In genomic region chr2:121695179-121695451, GRCh38 we compare ENCODE assay signal across 2 cellular contexts.
TF ChIP-seq lines count a peak whose summit lies in the region.

No MANE protein-coding gene starts in this region.

TF ChIP-seq in GM23338, 12 proteins besides CTCF, POLR2A, EP300 and RAD21:
- no peak for TF ChIP-seq REST (IDR thresholded peaks at IDR 0.05; ENCODE audit: unreplicated experiment)
- no peak for TF ChIP-seq ZNF462 (CRISPR knock-in tag; IDR thresholded peaks at IDR 0.05)
- no peak for TF ChIP-seq ZNF331 (CRISPR knock-in tag; IDR thresholded peaks at IDR 0.05; ENCODE audit: low read depth)
- no peak for TF ChIP-seq EZH2phosphoT487 (IDR thresholded peaks at IDR 0.05; ENCODE audit: unreplicated experiment)
- no peak for TF ChIP-seq POLR2AphosphoS5 (IDR thresholded peaks at IDR 0.05; ENCODE audit: low read depth)
- TF ChIP-seq ETS1 (IDR thresholded peaks at IDR 0.05): no peak
- no peak for TF ChIP-seq NANOG (IDR thresholded peaks at IDR 0.05; ENCODE audit: borderline replicate concordance)
- TF ChIP-seq CREB1 (CRISPR knock-in tag; IDR thresholded peaks at IDR 0.05; ENCODE audit: low read depth): no peak
- TF ChIP-seq EZH2 (IDR thresholded peaks at IDR 0.05; ENCODE audit: low read depth, unreplicated experiment): no peak
- TF ChIP-seq ZNF114 (CRISPR knock-in tag; IDR thresholded peaks at IDR 0.05): no peak
- TF ChIP-seq STAT1 (IDR thresholded peaks at IDR 0.05; ENCODE audit: unreplicated experiment): no peak
- no peak for TF ChIP-seq JUNB (IDR thresholded peaks at IDR 0.05; ENCODE audit: unreplicated experiment)

TF ChIP-seq in H1, 55 proteins besides CTCF, POLR2A, EP300 and RAD21:
- TF ChIP-seq JUN (IDR thresholded peaks at IDR 0.05; ENCODE audit: low read depth, low read length): no peak
- TF ChIP-seq KDM1A (IDR thresholded peaks at IDR 0.05; ENCODE audit: borderline replicate concordance, low read length): no peak
TF ChIP-seq in H1: peak in this region for 0.
